ENCODE assay signal across 30 cellular contexts in the genomic region with DNA sequence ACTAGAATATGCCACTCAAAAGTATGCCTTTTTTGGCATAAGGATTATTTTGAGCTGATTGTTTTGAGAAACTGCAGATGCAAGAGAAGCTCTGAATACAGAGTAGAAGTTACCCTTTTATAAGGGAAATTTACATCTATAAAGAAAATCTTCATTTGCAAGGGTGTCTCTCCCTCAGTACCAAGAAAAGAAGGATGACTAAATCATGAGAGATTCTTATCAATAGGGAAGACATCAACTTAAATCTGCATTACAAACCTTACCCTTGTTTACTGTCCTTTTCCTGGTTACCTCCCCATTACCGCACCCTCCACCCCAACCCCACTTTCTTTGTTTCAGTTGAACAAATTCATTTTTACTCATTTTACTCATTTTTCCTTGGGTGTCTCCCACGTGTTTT.
"Had no signal": no experiment of that assay in that cellular context is flagged by ENCODE, and none has a peak within 500 bp of the region (broad histone marks: within the 10 kb centered on the region; RNA-seq: fewer than 3 reads in every experiment).

No MANE protein-coding gene starts in this region.

- H3K9me3 Mint-ChIP-seq: activated CD4-positive, alpha-beta memory T cell treated with anti-CD3 and anti-CD28 coated beads, Interleukin-2, amount 10 ng/mL, durations not matched to agents 7 days and 5 days; activated CD4-positive, alpha-beta T cell treated with anti-CD3 and anti-CD28 coated beads, Interleukin-2, amount 10 ng/mL, durations not matched to agents 7 days and 5 days; activated T-cell treated with anti-CD3 and anti-CD28 coated beads, Interleukin-2, amount 50 U/mL, for 4 hours; activated T-helper 17 cell treated with anti-CD3 and anti-CD28 coated beads, Interleukin-2, amount 50 U/mL, for 72 hours; central memory CD8-positive, alpha-beta T cell; dendritic cell treated with granulocyte-macrophage colony-stimulating factor and Interleukin-4, amounts not matched to agents 40 ng/mL and 50 ng/mL, for 4 days had no signal

- H3K27me3 ChIP-seq: brain microvascular endothelial cell had no signal

- H3K4me3 Mint-ChIP-seq: activated CD4-positive, alpha-beta memory T cell treated with anti-CD3 and anti-CD28 coated beads, Interleukin-2, amount 10 ng/mL, durations not matched to agents 7 days and 5 days; activated CD4-positive, alpha-beta T cell treated with anti-CD3 and anti-CD28 coated beads, Interleukin-2, amount 10 ng/mL, durations not matched to agents 7 days and 5 days; activated naive CD8-positive, alpha-beta T cell; activated T-cell treated with anti-CD3 and anti-CD28 coated beads, Interleukin-2, amount 50 U/mL, for 4 hours; activated T-helper 17 cell treated with anti-CD3 and anti-CD28 coated beads, Interleukin-2, amount 50 U/mL, for 72 hours; central memory CD8-positive, alpha-beta T cell; dendritic cell treated with granulocyte-macrophage colony-stimulating factor and Interleukin-4, amounts not matched to agents 40 ng/mL and 50 ng/mL, for 4 days; endodermal cell had no signal

- DNase-seq: activated CD4-positive, alpha-beta memory T cell treated with anti-CD3 and anti-CD28 coated beads, Interleukin-2, amount 10 ng/mL, durations not matched to agents 7 days and 5 days; activated CD4-positive, alpha-beta T cell treated with anti-CD3 and anti-CD28 coated beads for 1 hour; activated CD4-positive, alpha-beta T cell treated with anti-CD3 and anti-CD28 coated beads for 4 hours; activated CD4-positive, alpha-beta T cell treated with anti-CD3 and anti-CD28 coated beads, Interleukin-2, amount 10 ng/mL, durations not matched to agents 7 days and 5 days; activated CD4-positive, alpha-beta T cell treated with anti-CD3 and anti-CD28 coated beads, Interleukin-2, amount 50 U/mL, for 4 hours; activated CD8-positive, alpha-beta memory T cell treated with anti-CD3 and anti-CD28 coated beads, Interleukin-2, amount 50 U/mL, for 48 hours; activated effector memory CD4-positive, alpha-beta T cell treated with Interleukin-2 at 50 U/mL for 16 hours; activated gamma-delta T cell treated with Interleukin-2 at 50 U/mL for 16 hours; activated naive CD4-positive, alpha-beta T cell treated with anti-CD3 and anti-CD28 coated beads, Interleukin-2, amount 50 U/mL, for 16 hours; activated naive CD4-positive, alpha-beta T cell treated with Interleukin-2 at 50 U/mL for 16 hours; activated T-cell treated with anti-CD3 and anti-CD28 coated beads for 4 hours; activated T-cell treated with anti-CD3 and anti-CD28 coated beads, Interleukin-2, amount 50 U/mL, for 4 hours; amniotic stem cell; anterior cingulate cortex; brain microvascular endothelial cell; dorsolateral prefrontal cortex; effector memory CD4-positive, alpha-beta T cell; endodermal cell; foreskin fibroblast; head of caudate nucleus; hippocampal formation had no signal

- H3K27ac Mint-ChIP-seq: activated CD4-positive, alpha-beta memory T cell treated with anti-CD3 and anti-CD28 coated beads, Interleukin-2, amount 10 ng/mL, durations not matched to agents 7 days and 5 days; activated CD4-positive, alpha-beta T cell treated with anti-CD3 and anti-CD28 coated beads, Interleukin-2, amount 10 ng/mL, durations not matched to agents 7 days and 5 days; activated naive CD8-positive, alpha-beta T cell; activated T-helper 17 cell treated with anti-CD3 and anti-CD28 coated beads, Interleukin-2, amount 50 U/mL, for 72 hours; dendritic cell treated with granulocyte-macrophage colony-stimulating factor and Interleukin-4, amounts not matched to agents 40 ng/mL and 50 ng/mL, for 4 days; endodermal cell had no signal

- H3K36me3 ChIP-seq: brain microvascular endothelial cell had no signal

- H3K36me3 Mint-ChIP-seq: activated naive CD8-positive, alpha-beta T cell had no signal

- FAIRE-seq: astrocyte, bronchial epithelial cell, frontal cortex had no signal

- H3K27ac ChIP-seq: brain microvascular endothelial cell, coronary artery, dorsolateral prefrontal cortex had no signal

- H3K27me3 Mint-ChIP-seq: activated CD4-positive, alpha-beta memory T cell treated with anti-CD3 and anti-CD28 coated beads, Interleukin-2, amount 10 ng/mL, durations not matched to agents 7 days and 5 days; activated CD4-positive, alpha-beta T cell treated with anti-CD3 and anti-CD28 coated beads, Interleukin-2, amount 10 ng/mL, durations not matched to agents 7 days and 5 days; activated naive CD8-positive, alpha-beta T cell; activated T-helper 17 cell treated with anti-CD3 and anti-CD28 coated beads, Interleukin-2, amount 50 U/mL, for 72 hours; central memory CD8-positive, alpha-beta T cell; dendritic cell treated with granulocyte-macrophage colony-stimulating factor and Interleukin-4, amounts not matched to agents 40 ng/mL and 50 ng/mL, for 4 days had no signal

- H3K4me1 Mint-ChIP-seq: activated T-helper 17 cell treated with anti-CD3 and anti-CD28 coated beads, Interleukin-2, amount 50 U/mL, for 72 hours; central memory CD8-positive, alpha-beta T cell had no signal

- ATAC-seq: activated T-cell treated with anti-CD3 and anti-CD28 coated beads, Interleukin-2, amount 50 U/mL, for 4 hours; activated T-helper 17 cell treated with anti-CD3 and anti-CD28 coated beads, Interleukin-2, amount 50 U/mL, for 72 hours; esophagus mucosa had no signal

- H3K4me3 ChIP-seq: coronary artery, dorsolateral prefrontal cortex had no signal
